23 cellular contexts compared by ENCODE assay signal in genomic region chr7:70837589-70837988, GRCh38.
DNase-seq lines count a peak whose midpoint lies in the region; FAIRE-seq and TF ChIP-seq lines count a peak whose summit lies in the region.
"Had no signal": no experiment of that assay in that cellular context is flagged by ENCODE, and none has a peak within 500 bp of the region (broad histone marks: within the 10 kb centered on the region; RNA-seq: fewer than 3 reads in every experiment).

No MANE protein-coding gene starts in this region.

- H4K20me1 ChIP-seq in H1 (replicated peaks in 1 of 2; ENCODE audit: control insufficient read depth in 1 of 2, insufficient read depth in 2 of 2, low read length in 2 of 2) = no peaks in the 10 kb centered on the region
- no peaks in the 10 kb centered on the region for H4K20me1 ChIP-seq in neural progenitor cell (ENCODE audit: low read depth)
- H4K20me1 ChIP-seq: BLaER1 treated with 17β-estradiol and CSF1 and Interleukin-3, amounts not matched to agents 10 nM and 100 nM had no signal

- H3K4me1 ChIP-seq in H1 (replicated peaks in 1 of 4; ENCODE audit: control insufficient read depth in 3 of 4, insufficient read depth in 4 of 4, low read length in 3 of 4) (no peaks in the 10 kb centered on the region; a peak in 1 of 7 replicates), neural progenitor cell (peaks cover 4% of the 10 kb centered on the region), ovary (ENCODE audit: insufficient read depth) (no peaks in the 10 kb centered on the region)
- H3K4me1 ChIP-seq: A549, BE2C had no signal

- H3K9ac ChIP-seq in H1 (replicated peaks in 1 of 4; ENCODE audit: extremely low read depth in 1 of 4, low read depth in 3 of 4, low read length in 3 of 4) (no peak overlapping the region), neural progenitor cell (no peak overlapping the region)
- H3K9ac ChIP-seq: BLaER1 treated with 17β-estradiol and CSF1 and Interleukin-3, amounts not matched to agents 10 nM and 100 nM had no signal

- H3K4me2 ChIP-seq in H1 (ENCODE audit: insufficient read depth in 1 of 2, low read depth in 2 of 2, low read length in 2 of 2) (no peak overlapping the region), neural progenitor cell (no peak overlapping the region)
- H3K4me2 ChIP-seq: A549 had no signal

- no peak overlapping the region for H4K91ac ChIP-seq in H1 (replicated peaks; ENCODE audit: insufficient read length, low read length)

- no peak overlapping the region for H3K14ac ChIP-seq in H1 (ENCODE audit: insufficient read length)

- H2AFZ ChIP-seq in H1 (ENCODE audit: low read length) = no peak overlapping the region
- peak overlapping the region; percentile 57 for H2AFZ ChIP-seq in neural progenitor cell (replicated peaks)

- peak overlapping the region; percentile 72 for H2BK20ac ChIP-seq in H1 (ENCODE audit: low read length)

- no peak overlapping the region for H3K56ac ChIP-seq in H1 (replicated peaks; ENCODE audit: insufficient read length, low read depth, low read length)

- H2BK15ac ChIP-seq in H1 (ENCODE audit: low read length) = no peak overlapping the region

- DNase-seq in H4 (ENCODE audit: low spot score) (peak; percentile 2), H1 (ENCODE audit: low read depth in 1 of 2, low spot score in 2 of 2) (no peak), neural progenitor cell (ENCODE audit: low spot score) (no peak), ovary (no peak), coronary artery (ENCODE audit: low spot score) (no peak)
- no peak for DNase-seq in activated CD4-positive, alpha-beta T cell treated with anti-CD3 and anti-CD28 coated beads, Interleukin-2, amount 10 ng/mL, durations not matched to agents 7 days and 5 days
- DNase-seq: 8988T; ACHN; AML-193; BE2C; Calu3; CD4-positive, alpha-beta T cell; CD8-positive, alpha-beta memory T cell; DMS53; DMS79 treated with DMSO at 0.1 percent for 48 hours; GF-D8; GOT3 had no signal

- no peak overlapping the region for H3K4me3 ChIP-seq in H1 (ENCODE audit: extremely low read depth in 1 of 4, insufficient read depth in 2 of 4, low read depth in 3 of 4, low read length in 4 of 4)
- H3K4me3 ChIP-seq in neural progenitor cell = no peak overlapping the region
- H3K4me3 ChIP-seq in ovary = no peak overlapping the region
- no peak overlapping the region for H3K4me3 ChIP-seq in coronary artery
- H3K4me3 ChIP-seq: A549; BLaER1 treated with 17β-estradiol and CSF1 and Interleukin-3, amounts not matched to agents 10 nM and 100 nM had no signal

- H2AK5ac ChIP-seq in H1 (ENCODE audit: low read depth, low read length) = peak overlapping the region; percentile 72; the same call in 1 of the 2 replicates

- H3K27me3 ChIP-seq in H1 (replicated peaks in 1 of 4; ENCODE audit: control insufficient read depth in 3 of 4, extremely low read depth in 1 of 4, insufficient read depth in 3 of 4, low read length in 3 of 4) (no peaks in the 10 kb centered on the region), neural progenitor cell (no peaks in the 10 kb centered on the region), ovary (no peaks in the 10 kb centered on the region)
- H3K27me3 ChIP-seq: BE2C; BLaER1 treated with 17β-estradiol and CSF1 and Interleukin-3, amounts not matched to agents 10 nM and 100 nM had no signal

- H3K79me1 ChIP-seq in H1 (ENCODE audit: low read depth, low read length) = no peaks in the 10 kb centered on the region

- no peak overlapping the region for H3K4me3 Mint-ChIP-seq in neural progenitor cell
- no peak overlapping the region for H3K4me3 Mint-ChIP-seq in activated CD4-positive, alpha-beta T cell treated with anti-CD3 and anti-CD28 coated beads, Interleukin-2, amount 10 ng/mL, durations not matched to agents 7 days and 5 days
- H3K4me3 Mint-ChIP-seq: CD14-positive monocyte; CD4-positive, alpha-beta T cell; CD8-positive, alpha-beta memory T cell; H9 had no signal

- H4K5ac ChIP-seq in H1 (ENCODE audit: insufficient read length, low read depth, low read length) = no peak overlapping the region

- H2BK5ac ChIP-seq in H1 (ENCODE audit: low read depth, low read length) = peak overlapping the region; percentile 93

- TF ChIP-seq CTCF in H1 (IDR thresholded peaks at IDR 0.05; ENCODE audit: control extremely low read depth in 1 of 3, insufficient read depth in 1 of 3, low read depth in 1 of 3, low read length in 3 of 3) = no peak
- TF ChIP-seq CTCF in neural progenitor cell (IDR thresholded peaks at IDR 0.05) = no peak
- no peak for TF ChIP-seq CTCF in ovary (IDR thresholded peaks at IDR 0.05)
- TF ChIP-seq CTCF in coronary artery (IDR thresholded peaks at IDR 0.05) = no peak

- WGBS in H1 (ENCODE audit: extremely low coverage in 1 of 2, insufficient coverage in 1 of 2, insufficient read length in 1 of 2, insufficient replicate concordance in 2 of 2, low coverage in 1 of 2, low lambda C conversion rate in 2 of 2, missing lambda C conversion rate in 1 of 2), 2 experiments = 95% methylated on average over 4 of the region's 4 CpGs; no CpG with 5 or more reads in 1 of the 2 experiments
- 72 to 76% (median 75%) methylated on average over 4 of the region's 4 CpGs for WGBS in ovary, 3 donors

- no peak overlapping the region for H3K27ac Mint-ChIP-seq in neural progenitor cell
- no peak overlapping the region for H3K27ac Mint-ChIP-seq in activated CD4-positive, alpha-beta T cell treated with anti-CD3 and anti-CD28 coated beads, Interleukin-2, amount 10 ng/mL, durations not matched to agents 7 days and 5 days
- H3K27ac Mint-ChIP-seq: CD14-positive monocyte; CD4-positive, alpha-beta T cell; CD8-positive, alpha-beta memory T cell had no signal

- peaks cover 0 to 10% (median 0%) of the 10 kb centered on the region in 4 experiments; a peak in 2 of 8 replicates for H3K36me3 ChIP-seq in H1 (ENCODE audit: control insufficient read depth in 2 of 4, insufficient read depth in 4 of 4, low read length in 3 of 4)
- no peaks in the 10 kb centered on the region for H3K36me3 ChIP-seq in neural progenitor cell
- H3K36me3 ChIP-seq in ovary = no peaks in the 10 kb centered on the region
- H3K36me3 ChIP-seq: BE2C; BLaER1 treated with 17β-estradiol and CSF1 and Interleukin-3, amounts not matched to agents 10 nM and 100 nM had no signal

- H3K36me3 Mint-ChIP-seq in neural progenitor cell = no peaks in the 10 kb centered on the region
- H3K36me3 Mint-ChIP-seq in activated CD4-positive, alpha-beta T cell treated with anti-CD3 and anti-CD28 coated beads, Interleukin-2, amount 10 ng/mL, durations not matched to agents 7 days and 5 days (ENCODE audit: low read depth) = no peaks in the 10 kb centered on the region
- H3K36me3 Mint-ChIP-seq: CD14-positive monocyte; CD8-positive, alpha-beta memory T cell had no signal

- no peaks in the 10 kb centered on the region for H3K23me2 ChIP-seq in H1 (ENCODE audit: low read depth, low read length)

- H3K4ac ChIP-seq in H1 (replicated peaks; ENCODE audit: insufficient read length, low read depth, low read length) = no peak overlapping the region

- TF ChIP-seq EP300 in H1 (IDR thresholded peaks at IDR 0.05; ENCODE audit: borderline replicate concordance in 1 of 2, low read depth in 2 of 2, low read length in 2 of 2) (no peak), ovary (IDR thresholded peaks at IDR 0.05) (no peak)

- peaks cover 31% of the 10 kb centered on the region for H3K9me3 Mint-ChIP-seq in neural progenitor cell
- peaks cover under 1% of the 10 kb centered on the region for H3K9me3 Mint-ChIP-seq in activated CD4-positive, alpha-beta T cell treated with anti-CD3 and anti-CD28 coated beads, Interleukin-2, amount 10 ng/mL, durations not matched to agents 7 days and 5 days

- peak overlapping the region; percentile 72; the same call in 1 of the 2 replicates for H3K18ac ChIP-seq in H1 (ENCODE audit: extremely low read depth, low read length)

- intact Hi-C loops in ovary (cut with DNase I) = no loop called here

- CTCF ChIA-PET in H1 (lab: Charles Lee; ENCODE audit: partially characterized antibody) = no interaction called here
- CTCF ChIA-PET in activated CD4-positive, alpha-beta T cell treated with anti-CD3 and anti-CD28 coated beads, Interleukin-2, amount 10 ng/mL, durations not matched to agents 7 days and 5 days (lab: Charles Lee) = interaction anchor here (0.6 kb wide), 1 partner anchor 783 kb away, joined by 3 read pairs; no protein-coding TSS in a partner anchor

- H2BK120ac ChIP-seq in H1 (replicated peaks; ENCODE audit: low read depth, low read length) = no peak overlapping the region

- POLR2A ChIA-PET in H1 (lab: Charles Lee; ENCODE audit: partially characterized antibody) = interaction anchor here (2.2 kb wide), 1 partner anchor 9 kb away, joined by 12 read pairs; no protein-coding TSS in a partner anchor
- POLR2A ChIA-PET in activated CD4-positive, alpha-beta T cell treated with anti-CD3 and anti-CD28 coated beads, Interleukin-2, amount 10 ng/mL, durations not matched to agents 7 days and 5 days (lab: Charles Lee) = no interaction called here

- H3F3A ChIP-seq in neural progenitor cell (ENCODE audit: low read depth) = peaks cover 4% of the 10 kb centered on the region

- TF ChIP-seq POLR2A in H1 (IDR thresholded peaks at IDR 0.05; ENCODE audit: control extremely low read depth in 1 of 2, low read depth in 2 of 2, low read length in 2 of 2) (no peak), ovary (IDR thresholded peaks at IDR 0.05) (no peak)

- H3K27me3 Mint-ChIP-seq in neural progenitor cell (ENCODE audit: insufficient read depth, low read depth) = no peaks in the 10 kb centered on the region
- peaks cover 2% of the 10 kb centered on the region for H3K27me3 Mint-ChIP-seq in activated CD4-positive, alpha-beta T cell treated with anti-CD3 and anti-CD28 coated beads, Interleukin-2, amount 10 ng/mL, durations not matched to agents 7 days and 5 days

- FAIRE-seq in H1 (lab: Jason Lieb, UNC) = no peak
- FAIRE-seq: A549, GM12891, GM18507 had no signal

- H3K23ac ChIP-seq in H1 (ENCODE audit: insufficient read length) = no peak overlapping the region

- H2BK12ac ChIP-seq in H1 (ENCODE audit: low read depth, low read length) = peak overlapping the region; percentile 97

- H3K27ac ChIP-seq in H1 (ENCODE audit: low read depth, low read length) (no peak overlapping the region), neural progenitor cell (no peak overlapping the region), ovary (no peak overlapping the region), coronary artery (no peak overlapping the region)
- H3K27ac ChIP-seq: A549; BLaER1 treated with 17β-estradiol and CSF1 and Interleukin-3, amounts not matched to agents 10 nM and 100 nM had no signal

- H4K8ac ChIP-seq in H1 (ENCODE audit: extremely low read depth, insufficient read depth, low read length) = no peak overlapping the region

- no peak for TF ChIP-seq RAD21 in H1 (IDR thresholded peaks at IDR 0.05 in 1 of 2, conservative IDR thresholded peaks at IDR 0.05 in 1 of 2; ENCODE audit: low read depth in 2 of 2, low read length in 2 of 2)

- H3K9me3 ChIP-seq in H1 (ENCODE audit: insufficient read depth in 2 of 2, low read depth in 1 of 2, low read length in 1 of 2) (peaks cover 11 to 14% of the 10 kb centered on the region in 2 experiments), neural progenitor cell (ENCODE audit: low read depth) (no peaks in the 10 kb centered on the region), ovary (no peaks in the 10 kb centered on the region)
- H3K9me3 ChIP-seq: BE2C had no signal

- no peaks in the 10 kb centered on the region for H3K4me1 Mint-ChIP-seq in neural progenitor cell
- H3K4me1 Mint-ChIP-seq in activated CD4-positive, alpha-beta T cell treated with anti-CD3 and anti-CD28 coated beads, Interleukin-2, amount 10 ng/mL, durations not matched to agents 7 days and 5 days = no peaks in the 10 kb centered on the region
- H3K4me1 Mint-ChIP-seq: CD14-positive monocyte; CD8-positive, alpha-beta memory T cell had no signal

- H3K79me2 ChIP-seq in H1 (ENCODE audit: control insufficient read depth in 1 of 2, insufficient read depth in 2 of 2, low read length in 2 of 2) (no peaks in the 10 kb centered on the region), neural progenitor cell (ENCODE audit: low read depth) (no peaks in the 10 kb centered on the region)
